In genomic region chr7:74289018-74289659, GRCh38 we compare ENCODE assay signal across 1 cellular context.
TF ChIP-seq lines count a peak whose summit lies in the region.

TSS of gene CLIP2 (plus strand) at chr7:74289407. CDS start at chr7:74317547, 28,140 bp downstream.

TF ChIP-seq in SK-N-SH treated with all-trans-retinoic acid at 6 μM for 48 hours, 23 proteins besides CTCF, POLR2A, EP300 and RAD21 (continued from another document):
- no peak for TF ChIP-seq ZNF70 (CRISPR knock-in tag; IDR thresholded peaks at IDR 0.05)
